ENCODE assay signal across 9 cellular contexts in the genomic region with DNA sequence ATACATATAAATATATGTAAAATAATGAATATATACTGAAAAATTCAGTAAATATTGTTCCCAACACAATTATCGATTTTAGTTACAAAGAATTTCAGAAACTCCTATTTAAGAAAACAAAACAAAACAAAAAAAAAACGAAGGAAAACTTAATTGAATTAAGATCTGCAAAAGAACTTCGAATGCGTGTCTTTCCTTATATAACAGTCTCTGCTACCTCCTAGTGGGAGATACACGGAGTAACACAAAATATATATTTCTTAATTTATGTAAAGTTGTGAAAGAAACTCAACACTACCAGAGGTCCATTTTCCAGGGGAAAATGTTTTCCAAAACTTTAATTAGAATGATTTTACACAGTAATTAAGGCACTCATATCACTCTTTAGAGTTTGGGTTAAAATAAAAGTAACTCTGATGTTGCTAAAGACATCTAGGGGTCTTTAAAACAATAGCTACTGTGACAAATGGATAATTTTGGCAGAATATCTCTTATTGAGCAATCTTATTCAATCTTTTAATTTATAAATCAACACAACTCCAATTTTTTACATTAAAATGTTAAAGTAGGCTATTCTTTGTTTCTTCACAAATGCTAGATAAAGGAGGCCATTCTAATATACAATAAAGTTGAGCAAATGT. TPM values are rescaled to one million over a fixed set of nuclear protein-coding genes. Genes with fewer than 3 reads are reported as not detected.
DNase-seq lines count a peak whose midpoint lies in the region; ATAC-seq and TF ChIP-seq lines count a peak whose summit lies in the region.
"Had no signal": no experiment of that assay in that cellular context is flagged by ENCODE, and none has a peak within 500 bp of the region (broad histone marks: within the 10 kb centered on the region; RNA-seq: fewer than 3 reads in every experiment).

No MANE protein-coding gene starts in this region.

- H3K9me2 ChIP-seq in GM23338 (ENCODE audit: insufficient read depth) = no peaks in the 10 kb centered on the region

- no peak overlapping the region for H3K4me2 ChIP-seq in GM23338

- H3K36me3 ChIP-seq in A673 (ENCODE audit: insufficient read depth, low read length, poor library complexity, severe bottlenecking) (no peaks in the 10 kb centered on the region), GM23338 (ENCODE audit: insufficient read depth) (no peaks in the 10 kb centered on the region)
- H3K36me3 ChIP-seq: gastrocnemius medialis had no signal

- no peak overlapping the region for H3K27ac ChIP-seq in A673 (ENCODE audit: low read depth, low read length, poor library complexity, severe bottlenecking)
- no peak overlapping the region for H3K27ac ChIP-seq in GM23338 (ENCODE audit: low read depth)
- no peak overlapping the region for H3K27ac ChIP-seq in RWPE1
- H3K27ac ChIP-seq: gastrocnemius medialis had no signal

- H3K4me3 Mint-ChIP-seq in GM23338 (no peak overlapping the region), glutamatergic neuron (ENCODE audit: unreplicated experiment) (no peak overlapping the region)

- no peak overlapping the region for H2AFZ ChIP-seq in GM23338

- peak; percentile 67 for TF ChIP-seq CTCF in A673 (conservative IDR thresholded peaks at IDR 0.05; ENCODE audit: low read depth, low read length)
- peak; percentile 58 to 63 for TF ChIP-seq CTCF in GM23338 (conservative IDR thresholded peaks at IDR 0.05; ENCODE audit: low read depth in 2 of 2)
- TF ChIP-seq CTCF in RWPE1 (conservative IDR thresholded peaks at IDR 0.05; ENCODE audit: low read depth) = peak; percentile 57
- TF ChIP-seq CTCF in glutamatergic neuron (IDR thresholded peaks at IDR 0.05; ENCODE audit: partially characterized antibody, unreplicated experiment) = peak; percentile 67

- POLR2A ChIA-PET in A673 (lab: Charles Lee; ENCODE audit: low non-redundant PET) = no interaction called here
- POLR2A ChIA-PET in RWPE1 (lab: Yijun Ruan, JAX; ENCODE audit: low non-redundant PET) = no interaction called here

- no peaks in the 10 kb centered on the region for H3F3A ChIP-seq in GM23338 (replicated peaks; ENCODE audit: low read depth)

- H3K79me2 ChIP-seq in GM23338 (replicated peaks; ENCODE audit: insufficient read depth) = no peaks in the 10 kb centered on the region

- peaks cover 10% of the 10 kb centered on the region; the same call in 2 of the 3 replicates for H3K36me3 Mint-ChIP-seq in GM23338 (ENCODE audit: low read depth)
- H3K36me3 Mint-ChIP-seq in glutamatergic neuron (ENCODE audit: unreplicated experiment) = no peaks in the 10 kb centered on the region

- BruUV-seq in A673 (replicated peaks; lab: Mats Ljungman, UMichigan) = no TSS peak

- intact Hi-C loops in A673 (cut with micrococcal nuclease; ENCODE audit: unreplicated experiment) = loop anchor here (10.0 kb wide), 2 partner anchors 1041 to 1441 kb away; a partner anchor contains a TSS

- no peaks in the 10 kb centered on the region for H3K9me3 ChIP-seq in A673 (ENCODE audit: low read depth, low read length, poor library complexity, severe bottlenecking)
- H3K9me3 ChIP-seq: gastrocnemius medialis had no signal

- no peaks in the 10 kb centered on the region for H3K27me3 Mint-ChIP-seq in GM23338 (ENCODE audit: insufficient read depth, low read depth, poor library complexity)
- no peaks in the 10 kb centered on the region for H3K27me3 Mint-ChIP-seq in glutamatergic neuron (ENCODE audit: unreplicated experiment)

- no peaks in the 10 kb centered on the region for H3K27me3 ChIP-seq in A673 (replicated peaks; ENCODE audit: insufficient read depth, low read depth, low read length, poor library complexity)
- no peaks in the 10 kb centered on the region for H3K27me3 ChIP-seq in GM23338 (ENCODE audit: insufficient read depth)
- H3K27me3 ChIP-seq: gastrocnemius medialis had no signal

- H3K27ac Mint-ChIP-seq in GM23338 (no peak overlapping the region), glutamatergic neuron (ENCODE audit: unreplicated experiment) (no peak overlapping the region)

- CTCF ChIA-PET in A673 (lab: Charles Lee) = interaction anchor here (0.6 to 1.0 kb wide), 3 partner anchors 1035 to 1669 kb away, joined by 3 read pairs; no protein-coding TSS in a partner anchor
- CTCF ChIA-PET in RWPE1 (lab: Yijun Ruan, JAX) = no interaction called here

- H3K4me1 Mint-ChIP-seq in GM23338 (no peaks in the 10 kb centered on the region), glutamatergic neuron (ENCODE audit: low read depth, unreplicated experiment) (peaks cover 4% of the 10 kb centered on the region)

- H3K4me1 ChIP-seq in A673 (ENCODE audit: insufficient read depth, low read length, poor library complexity, severe bottlenecking) (peaks cover 5% of the 10 kb centered on the region), GM23338 (ENCODE audit: insufficient read depth) (no peaks in the 10 kb centered on the region)
- H3K4me1 ChIP-seq: gastrocnemius medialis had no signal

- H3K4me3 ChIP-seq in A673 (ENCODE audit: low read depth, low read length, poor library complexity, severe bottlenecking) (no peak overlapping the region), GM23338 (no peak overlapping the region)
- H3K4me3 ChIP-seq: gastrocnemius medialis had no signal

- H3K9me3 Mint-ChIP-seq in GM23338 (peaks cover 9% of the 10 kb centered on the region; the same call in 2 of the 3 replicates), glutamatergic neuron (ENCODE audit: unreplicated experiment) (no peaks in the 10 kb centered on the region)

- no peaks in the 10 kb centered on the region for H4K20me1 ChIP-seq in GM23338 (replicated peaks; ENCODE audit: insufficient read depth)

- DNase-seq in A673 (ENCODE audit: low spot score) (peak; percentile 68), GM23338 (ENCODE audit: low spot score) (peak; percentile 53), RWPE1 (ENCODE audit: low spot score) (peak; percentile 10), glutamatergic neuron (no peak), KG1 (lab: John Stamatoyannopoulos, UW) (no peak)
- DNase-seq in stimulated activated CD4-positive, alpha-beta T cell treated with anti-CD3 and anti-CD28 coated beads, Interleukin-4, amount 100 ng/mL, for 4 hours = no peak
- DNase-seq: gastrocnemius medialis had no signal

- no peak for ATAC-seq in GM23338
- ATAC-seq in HG03439 (IDR thresholded peaks at IDR 0.05; ENCODE audit: unreplicated experiment) = no peak
- no peak for ATAC-seq in GM19324 (IDR thresholded peaks at IDR 0.05; ENCODE audit: low FRiP score, unreplicated experiment)
- ATAC-seq: gastrocnemius medialis had no signal

TF ChIP-seq in GM23338, 12 proteins besides CTCF, POLR2A, EP300 and RAD21 (continues in another document):
- no peak for TF ChIP-seq ZNF331 (CRISPR knock-in tag; IDR thresholded peaks at IDR 0.05; ENCODE audit: low read depth)
- TF ChIP-seq CREB1 (CRISPR knock-in tag; IDR thresholded peaks at IDR 0.05; ENCODE audit: low read depth) = no peak
- TF ChIP-seq, protein P1, sequence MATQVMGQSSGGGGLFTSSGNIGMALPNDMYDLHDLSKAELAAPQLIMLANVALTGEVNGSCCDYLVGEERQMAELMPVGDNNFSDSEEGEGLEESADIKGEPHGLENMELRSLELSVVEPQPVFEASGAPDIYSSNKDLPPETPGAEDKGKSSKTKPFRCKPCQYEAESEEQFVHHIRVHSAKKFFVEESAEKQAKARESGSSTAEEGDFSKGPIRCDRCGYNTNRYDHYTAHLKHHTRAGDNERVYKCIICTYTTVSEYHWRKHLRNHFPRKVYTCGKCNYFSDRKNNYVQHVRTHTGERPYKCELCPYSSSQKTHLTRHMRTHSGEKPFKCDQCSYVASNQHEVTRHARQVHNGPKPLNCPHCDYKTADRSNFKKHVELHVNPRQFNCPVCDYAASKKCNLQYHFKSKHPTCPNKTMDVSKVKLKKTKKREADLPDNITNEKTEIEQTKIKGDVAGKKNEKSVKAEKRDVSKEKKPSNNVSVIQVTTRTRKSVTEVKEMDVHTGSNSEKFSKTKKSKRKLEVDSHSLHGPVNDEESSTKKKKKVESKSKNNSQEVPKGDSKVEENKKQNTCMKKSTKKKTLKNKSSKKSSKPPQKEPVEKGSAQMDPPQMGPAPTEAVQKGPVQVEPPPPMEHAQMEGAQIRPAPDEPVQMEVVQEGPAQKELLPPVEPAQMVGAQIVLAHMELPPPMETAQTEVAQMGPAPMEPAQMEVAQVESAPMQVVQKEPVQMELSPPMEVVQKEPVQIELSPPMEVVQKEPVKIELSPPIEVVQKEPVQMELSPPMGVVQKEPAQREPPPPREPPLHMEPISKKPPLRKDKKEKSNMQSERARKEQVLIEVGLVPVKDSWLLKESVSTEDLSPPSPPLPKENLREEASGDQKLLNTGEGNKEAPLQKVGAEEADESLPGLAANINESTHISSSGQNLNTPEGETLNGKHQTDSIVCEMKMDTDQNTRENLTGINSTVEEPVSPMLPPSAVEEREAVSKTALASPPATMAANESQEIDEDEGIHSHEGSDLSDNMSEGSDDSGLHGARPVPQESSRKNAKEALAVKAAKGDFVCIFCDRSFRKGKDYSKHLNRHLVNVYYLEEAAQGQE (IDR thresholded peaks at IDR 0.05; ENCODE audit: unreplicated experiment) = no peak
- TF ChIP-seq NANOG (IDR thresholded peaks at IDR 0.05; ENCODE audit: borderline replicate concordance) = no peak
- TF ChIP-seq, protein P2, sequence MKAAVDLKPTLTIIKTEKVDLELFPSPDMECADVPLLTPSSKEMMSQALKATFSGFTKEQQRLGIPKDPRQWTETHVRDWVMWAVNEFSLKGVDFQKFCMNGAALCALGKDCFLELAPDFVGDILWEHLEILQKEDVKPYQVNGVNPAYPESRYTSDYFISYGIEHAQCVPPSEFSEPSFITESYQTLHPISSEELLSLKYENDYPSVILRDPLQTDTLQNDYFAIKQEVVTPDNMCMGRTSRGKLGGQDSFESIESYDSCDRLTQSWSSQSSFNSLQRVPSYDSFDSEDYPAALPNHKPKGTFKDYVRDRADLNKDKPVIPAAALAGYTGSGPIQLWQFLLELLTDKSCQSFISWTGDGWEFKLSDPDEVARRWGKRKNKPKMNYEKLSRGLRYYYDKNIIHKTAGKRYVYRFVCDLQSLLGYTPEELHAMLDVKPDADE (IDR thresholded peaks at IDR 0.05) = no peak
- no peak for TF ChIP-seq EZH2 (IDR thresholded peaks at IDR 0.05; ENCODE audit: low read depth, unreplicated experiment)
- TF ChIP-seq POLR2AphosphoS5 (IDR thresholded peaks at IDR 0.05; ENCODE audit: low read depth) = no peak
- TF ChIP-seq ZNF114 (CRISPR knock-in tag; IDR thresholded peaks at IDR 0.05) = no peak
- no peak for TF ChIP-seq EZH2phosphoT487 (IDR thresholded peaks at IDR 0.05; ENCODE audit: unreplicated experiment)

RNA-seq across cellular contexts. Expression of a gene that starts 41.6 kb away (rescaled TPM):
- total RNA-seq in A673 (2021) (7.5 and 11.5 TPM in 2 replicates), glutamatergic neuron (ENCODE audit: unreplicated experiment) (0.74 TPM)
- total RNA-seq in GM23338 (2014; rRNA removed; shearing (Covaris generic)) = 9.5 and 11.4 TPM in 2 replicates
- polyA plus RNA-seq in GM23338 (2016; fragmentation: Nextera tagmentation; extraction: Ambion mirVana) = 2.3 and 2.6 TPM in 2 replicates

Comparison
In these comparisons a context has a peak if more than half of its experiments do, and no peak if none do; other contexts are left out.
1. DNase-seq: peak in A673 (single experiment), GM23338 (single experiment) and RWPE1 (single experiment); none in glutamatergic neuron (single experiment), KG1 (single experiment) and stimulated activated CD4-positive, alpha-beta T cell treated with anti-CD3 and anti-CD28 coated beads, Interleukin-4, amount 100 ng/mL, for 4 hours (0 of 2).
2. Peak in every context shown above with its lines, with median percentiles within 50 percentile points of each other: CTCF ChIP-seq.